In genomic region chr16:30874821-30875717, GRCh38 we compare ENCODE assay signal across 8 cellular contexts. TPM values are rescaled to one million over a fixed set of nuclear protein-coding genes. Genes with fewer than 3 reads are reported as not detected.
DNase-seq lines count a peak whose midpoint lies in the region; ATAC-seq and TF ChIP-seq lines count a peak whose summit lies in the region.

No MANE protein-coding gene starts in this region.

- intact Hi-C loops in adrenal gland (cut with DNase I), result loop anchor here in 1 of 2 donors (10.0 kb wide), 1 partner anchor 90 kb away; the partner anchor contains the start of gene ZNF629
- intact Hi-C loops in heart right ventricle (cut with DNase I), result loop anchor here in 3 of 10 donors (2.0 to 10.0 kb wide), 3 partner anchors 22 to 70 kb away; partner anchors contain the start of genes CTF1 (in 2 of the 3) and FBXL19 (in 1 of the 3)
- intact Hi-C loops in posterior vena cava (cut with DNase I), result no loop called here

- no peaks in the 10 kb centered on the region for H3K27me3 ChIP-seq in adrenal gland
- H3K27me3 ChIP-seq in heart right ventricle, result no peaks in the 10 kb centered on the region
- H3K27me3 ChIP-seq in upper lobe of left lung, result no peaks in the 10 kb centered on the region

- peak in 1 of 4 donors; percentile 6 for TF ChIP-seq EP300 in upper lobe of left lung (IDR thresholded peaks at IDR 0.05)

- H3K4me3 ChIP-seq in adrenal gland, result peak overlapping the region; percentile 47 to 92 (median 62)
- H3K4me3 ChIP-seq in heart right ventricle, result peak overlapping the region; percentile 48 to 91 (median 82)
- peak overlapping the region; percentile 94 to 99 (median 97) for H3K4me3 ChIP-seq in upper lobe of left lung

- 0% methylated on average over 15 to 85 of the region's 85 CpGs for WGBS in adrenal gland, 4 donors
- WGBS in heart right ventricle, 2 donors, result 0% methylated on average over 85 of the region's 85 CpGs
- 0% methylated on average over 7 to 31 of the region's 85 CpGs for WGBS in upper lobe of left lung, 2 donors

- H3K9me3 ChIP-seq in adrenal gland (replicated peaks in 1 of 3), result no peaks in the 10 kb centered on the region
- H3K9me3 ChIP-seq in heart right ventricle, result no peaks in the 10 kb centered on the region
- no peaks in the 10 kb centered on the region for H3K9me3 ChIP-seq in upper lobe of left lung

- TF ChIP-seq POLR2A in adrenal gland (IDR thresholded peaks at IDR 0.05) (peak; percentile 66 to 90), upper lobe of left lung (IDR thresholded peaks at IDR 0.05) (peak in 3 of 4 donors; percentile 75 to 94 (median 81))

- DNase-seq in NCI-H1105 treated with DMSO at 0.1 percent for 48 hours (lab: John Stamatoyannopoulos, UW), result peak; percentile 88
- peak; percentile 74 for DNase-seq in T follicular helper cell (ENCODE audit: low read depth)
- DNase-seq in adrenal gland, result peak; percentile 91 to 96 (median 92)
- peak; percentile 91 to 93 for DNase-seq in heart right ventricle
- DNase-seq in posterior vena cava (ENCODE audit: low spot score), result peak; percentile 98
- peak; percentile 93 to 99 for DNase-seq in upper lobe of left lung

- ATAC-seq in HG02642 (IDR thresholded peaks at IDR 0.05; ENCODE audit: poor library complexity, unreplicated experiment) (peak; percentile 85), heart right ventricle (peak; percentile 98 to 100 (median 99)), upper lobe of left lung (ENCODE audit: low FRiP score in 2 of 2) (peak; percentile 98 to 99)

- H3K27ac ChIP-seq in adrenal gland (peak overlapping the region; percentile 85 to 96 (median 93)), heart right ventricle (peak overlapping the region; percentile 63 to 98 (median 94)), upper lobe of left lung (peak overlapping the region; percentile 90 to 93 (median 92))

- H3K4me1 ChIP-seq in adrenal gland (replicated peaks in 1 of 2), result peaks cover 16 to 19% of the 10 kb centered on the region in 2 donors
- H3K4me1 ChIP-seq in heart right ventricle, result peaks cover 9 to 35% (median 24%) of the 10 kb centered on the region in 9 donors
- peaks cover 13 to 23% (median 22%) of the 10 kb centered on the region in 4 donors for H3K4me1 ChIP-seq in upper lobe of left lung

- H3K36me3 ChIP-seq in adrenal gland (replicated peaks in 1 of 2) (no peaks in the 10 kb centered on the region), heart right ventricle (peaks cover 0 to 39% (median 7%) of the 10 kb centered on the region in 9 donors), upper lobe of left lung (peaks cover 0 to 5% (median 3%) of the 10 kb centered on the region in 4 donors)

- TF ChIP-seq CTCF in GM12872 (IDR thresholded peaks at IDR 0.05; ENCODE audit: insufficient read depth, low read depth, low read length), result 0 out of 3 replicates have a peak, but pooled peaks have one; percentile 11
- peak in 1 of 6 experiments; percentile 10 for TF ChIP-seq CTCF in adrenal gland (IDR thresholded peaks at IDR 0.05)
- TF ChIP-seq CTCF in heart right ventricle (IDR thresholded peaks at IDR 0.05), result peak in 1 of 9 donors; percentile 18
- TF ChIP-seq CTCF in upper lobe of left lung (IDR thresholded peaks at IDR 0.05), result peak in 2 of 6 experiments; percentile 4 to 23

RNA-seq across cellular contexts. Expression of gene BCL7C, which starts 18.8 kb away (rescaled TPM):
- total RNA-seq in adrenal gland (10 to 100 TPM; 18.0 to 45.3 (median 30.2) TPM), heart right ventricle (10 to 100 TPM; 24.2 to 31.3 (median 27.0) TPM), posterior vena cava (10 to 100 TPM; 33.6 to 36.3 TPM), upper lobe of left lung (10 to 100 TPM; 15.7 to 32.8 (median 28.2) TPM)
- polyA plus RNA-seq in adrenal gland (10 to 100 TPM in 2 of 3 donors, 1 to 10 TPM in 1; 7.7 to 88.3 (median 50.1) TPM), heart right ventricle (10 to 100 TPM; 30.5 to 68.8 TPM)

RNA-seq across cellular contexts. Expression of gene CTF1, which starts 21.3 kb away (rescaled TPM):
- 10 to 100 TPM in 4 of 8 donors, 1 to 10 TPM in 4; 3.4 to 13.9 (median 9.1) TPM for total RNA-seq in adrenal gland
- 1 to 10 TPM; 4.0 to 7.0 (median 4.7) TPM for polyA plus RNA-seq in adrenal gland
- total RNA-seq in heart right ventricle, result 10 to 100 TPM in 9 of 10 donors, 1 to 10 TPM in 1; 8.6 to 28.2 (median 19.9) TPM
- polyA plus RNA-seq in heart right ventricle, result 10 to 100 TPM in 1 of 2 donors, 1 to 10 TPM in 1; 6.5 to 10.4 TPM
- 1 to 10 TPM; 5.0 to 5.2 TPM for total RNA-seq in posterior vena cava
- total RNA-seq in upper lobe of left lung, result 10 to 100 TPM in 2 of 6 donors, 1 to 10 TPM in 4; 4.2 to 14.5 (median 7.1) TPM

RNA-seq across cellular contexts. Expression of gene FBXL19, which starts 48.3 kb away (rescaled TPM):
- total RNA-seq in adrenal gland, result 10 to 100 TPM in 7 of 8 donors, 1 to 10 TPM in 1; 6.6 to 17.6 (median 12.5) TPM
- polyA plus RNA-seq in adrenal gland, result 10 to 100 TPM in 2 of 3 donors, 1 to 10 TPM in 1; 1.6 to 74.1 (median 14.0) TPM
- 1 to 10 TPM; 4.1 to 8.7 (median 5.8) TPM for total RNA-seq in heart right ventricle
- polyA plus RNA-seq in heart right ventricle, result 10 to 100 TPM in 1 of 2 donors, 1 to 10 TPM in 1; 5.4 to 14.1 TPM
- total RNA-seq in posterior vena cava, result 10 to 100 TPM; 13.7 to 14.5 TPM
- 10 to 100 TPM in 4 of 6 donors, 1 to 10 TPM in 2; 7.3 to 40.9 (median 15.5) TPM for total RNA-seq in upper lobe of left lung

Comparison
In these comparisons a context has a peak if more than half of its experiments do, and no peak if none do; other contexts are left out.
1. Peak in every context shown above with its lines: DNase-seq, ATAC-seq, H3K4me3 ChIP-seq and H3K27ac ChIP-seq.